In genomic region chr13:21075303-21076264, GRCh38 we compare ENCODE assay signal across 8 cellular contexts. TPM values are rescaled to one million over a fixed set of nuclear protein-coding genes. Genes with fewer than 3 reads are reported as not detected.
DNase-seq lines count a peak whose midpoint lies in the region; ATAC-seq and TF ChIP-seq lines count a peak whose summit lies in the region.

No MANE protein-coding gene starts in this region.

- no peak for TF ChIP-seq CTCF in cardiac muscle cell (IDR thresholded peaks at IDR 0.05; ENCODE audit: low read depth, low read length)

- H3K27ac Mint-ChIP-seq in activated CD4-positive, alpha-beta T cell treated with anti-CD3 and anti-CD28 coated beads for 36 hours = peak overlapping the region; percentile 14

- H3K4me3 Mint-ChIP-seq in activated CD4-positive, alpha-beta T cell treated with anti-CD3 and anti-CD28 coated beads for 36 hours = peak overlapping the region; percentile 61

- no peaks in the 10 kb centered on the region for H3K9me3 ChIP-seq in cardiac muscle cell (ENCODE audit: low read depth)

- peaks cover 12% of the 10 kb centered on the region for H3K27me3 ChIP-seq in cardiac muscle cell

- H3K4me3 ChIP-seq in cardiac muscle cell = peak overlapping the region; percentile 22

- DNase-seq in activated CD4-positive, alpha-beta T cell treated with anti-CD3 and anti-CD28 coated beads for 36 hours = peak; percentile 54
- DNase-seq in activated CD4-positive, alpha-beta T cell treated with anti-CD3 and anti-CD28 coated beads for 1 hour = no peak
- peak; percentile 37 to 49 for DNase-seq in activated T-cell treated with anti-CD3 and anti-CD28 coated beads, Interleukin-2, amount 50 U/mL, for 48 hours
- DNase-seq in cardiac muscle cell (ENCODE audit: low read depth in 1 of 2, low spot score in 1 of 2) = peak; percentile 34 to 49
- DNase-seq in posterior vena cava (ENCODE audit: low spot score) = peak; percentile 86
- no peak for DNase-seq in SHP77 (lab: John Stamatoyannopoulos, UW)
- DNase-seq in AG08396 (ENCODE audit: low spot score) = no peak
- no peak for DNase-seq in HuH-7 (ENCODE audit: low spot score)

- POLR2A ChIA-PET in activated CD4-positive, alpha-beta T cell treated with anti-CD3 and anti-CD28 coated beads for 36 hours (lab: Charles Lee) = no interaction called here

- H3K36me3 Mint-ChIP-seq in activated CD4-positive, alpha-beta T cell treated with anti-CD3 and anti-CD28 coated beads for 36 hours (ENCODE audit: low read depth) = no peaks in the 10 kb centered on the region

- no peak overlapping the region for H3K27ac ChIP-seq in cardiac muscle cell

- peaks cover 13% of the 10 kb centered on the region for H3K4me1 Mint-ChIP-seq in activated CD4-positive, alpha-beta T cell treated with anti-CD3 and anti-CD28 coated beads for 36 hours

- H3K4me1 ChIP-seq in cardiac muscle cell (ENCODE audit: low read depth) = no peaks in the 10 kb centered on the region

- intact Hi-C loops in activated CD4-positive, alpha-beta T cell treated with anti-CD3 and anti-CD28 coated beads for 36 hours (cut with DNase I, micrococcal nuclease) = loop anchor here in 1 of 2 experiments (1.0 kb wide), 1 partner anchor 14 kb away; the partner anchor contains the start of gene LATS2
- intact Hi-C loops in posterior vena cava (cut with DNase I) = no loop called here

- H3K27me3 Mint-ChIP-seq in activated CD4-positive, alpha-beta T cell treated with anti-CD3 and anti-CD28 coated beads for 36 hours = peaks cover 9% of the 10 kb centered on the region

- CTCF ChIA-PET in activated CD4-positive, alpha-beta T cell treated with anti-CD3 and anti-CD28 coated beads for 36 hours (lab: Charles Lee) = no interaction called here

- peak; percentile 57 for ATAC-seq in activated CD4-positive, alpha-beta T cell treated with anti-CD3 and anti-CD28 coated beads for 36 hours

- H3K9me3 Mint-ChIP-seq in activated CD4-positive, alpha-beta T cell treated with anti-CD3 and anti-CD28 coated beads for 36 hours (ENCODE audit: low read depth) = no peaks in the 10 kb centered on the region

- H3K36me3 ChIP-seq in cardiac muscle cell = no peaks in the 10 kb centered on the region

RNA-seq across cellular contexts. Expression of gene LATS2, which starts 14.2 kb away (rescaled TPM):
- total RNA-seq in activated CD4-positive, alpha-beta T cell treated with anti-CD3 and anti-CD28 coated beads for 36 hours = 1 to 10 TPM; 1.6 TPM
- total RNA-seq in cardiac muscle cell (8.9 and 14.7 TPM in 2 replicates), posterior vena cava (10 to 100 TPM; 37.2 to 41.8 TPM)
- 4.0 and 4.7 TPM in 2 replicates for polyA plus RNA-seq in cardiac muscle cell

Comparison
In these comparisons a context has a peak if more than half of its experiments do, and no peak if none do; other contexts are left out.
1. DNase-seq: peak in activated CD4-positive, alpha-beta T cell treated with anti-CD3 and anti-CD28 coated beads for 36 hours (single experiment), activated T-cell treated with anti-CD3 and anti-CD28 coated beads, Interleukin-2, amount 50 U/mL, for 48 hours (2 of 2), cardiac muscle cell (2 of 2) and posterior vena cava (single experiment); none in activated CD4-positive, alpha-beta T cell treated with anti-CD3 and anti-CD28 coated beads for 1 hour (single experiment), SHP77 (0 of 2), AG08396 (single experiment) and HuH-7 (single experiment).